ENCODE assay signal across 1 cellular context in genomic region chr15:70643783-70644125, GRCh38.
TF ChIP-seq lines count a peak whose summit lies in the region.

No MANE protein-coding gene starts in this region.

TF ChIP-seq in HCT116, 20 proteins besides CTCF, POLR2A, EP300 and RAD21 (continued from another document):
- TF ChIP-seq, protein P1, sequence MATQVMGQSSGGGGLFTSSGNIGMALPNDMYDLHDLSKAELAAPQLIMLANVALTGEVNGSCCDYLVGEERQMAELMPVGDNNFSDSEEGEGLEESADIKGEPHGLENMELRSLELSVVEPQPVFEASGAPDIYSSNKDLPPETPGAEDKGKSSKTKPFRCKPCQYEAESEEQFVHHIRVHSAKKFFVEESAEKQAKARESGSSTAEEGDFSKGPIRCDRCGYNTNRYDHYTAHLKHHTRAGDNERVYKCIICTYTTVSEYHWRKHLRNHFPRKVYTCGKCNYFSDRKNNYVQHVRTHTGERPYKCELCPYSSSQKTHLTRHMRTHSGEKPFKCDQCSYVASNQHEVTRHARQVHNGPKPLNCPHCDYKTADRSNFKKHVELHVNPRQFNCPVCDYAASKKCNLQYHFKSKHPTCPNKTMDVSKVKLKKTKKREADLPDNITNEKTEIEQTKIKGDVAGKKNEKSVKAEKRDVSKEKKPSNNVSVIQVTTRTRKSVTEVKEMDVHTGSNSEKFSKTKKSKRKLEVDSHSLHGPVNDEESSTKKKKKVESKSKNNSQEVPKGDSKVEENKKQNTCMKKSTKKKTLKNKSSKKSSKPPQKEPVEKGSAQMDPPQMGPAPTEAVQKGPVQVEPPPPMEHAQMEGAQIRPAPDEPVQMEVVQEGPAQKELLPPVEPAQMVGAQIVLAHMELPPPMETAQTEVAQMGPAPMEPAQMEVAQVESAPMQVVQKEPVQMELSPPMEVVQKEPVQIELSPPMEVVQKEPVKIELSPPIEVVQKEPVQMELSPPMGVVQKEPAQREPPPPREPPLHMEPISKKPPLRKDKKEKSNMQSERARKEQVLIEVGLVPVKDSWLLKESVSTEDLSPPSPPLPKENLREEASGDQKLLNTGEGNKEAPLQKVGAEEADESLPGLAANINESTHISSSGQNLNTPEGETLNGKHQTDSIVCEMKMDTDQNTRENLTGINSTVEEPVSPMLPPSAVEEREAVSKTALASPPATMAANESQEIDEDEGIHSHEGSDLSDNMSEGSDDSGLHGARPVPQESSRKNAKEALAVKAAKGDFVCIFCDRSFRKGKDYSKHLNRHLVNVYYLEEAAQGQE (IDR thresholded peaks at IDR 0.05; ENCODE audit: low read depth) = no peak
- TF ChIP-seq ELF1 (IDR thresholded peaks at IDR 0.05; ENCODE audit: borderline replicate concordance, low read depth) (peak; percentile 34; the same call in 1 of the 2 replicates), YY1 (IDR thresholded peaks at IDR 0.05; ENCODE audit: extremely low read depth, insufficient replicate concordance, low read depth, low read length) (no peak), JUND (IDR thresholded peaks at IDR 0.05) (peak; percentile 66), MAX (IDR thresholded peaks at IDR 0.05) (no peak), TCF7L2 (IDR thresholded peaks at IDR 0.05; ENCODE audit: borderline replicate concordance, extremely low read depth, insufficient read depth, insufficient read length) (no peak), EZH2 (IDR thresholded peaks at IDR 0.05) (no peak), POLR2AphosphoS5 (IDR thresholded peaks at IDR 0.05; ENCODE audit: low read depth, low read length) (no peak), EZH2phosphoT487 (IDR thresholded peaks at IDR 0.05; ENCODE audit: borderline replicate concordance) (no peak), CEBPB (IDR thresholded peaks at IDR 0.05; ENCODE audit: low read depth) (no peak), SRF (IDR thresholded peaks at IDR 0.05; ENCODE audit: low read depth) (no peak), EGR1 (IDR thresholded peaks at IDR 0.05; ENCODE audit: low read depth) (no peak), SP1 (IDR thresholded peaks at IDR 0.05; ENCODE audit: low read depth) (peak; percentile 56; the same call in 1 of the 2 replicates), ZNF274 (IDR thresholded peaks at IDR 0.05; ENCODE audit: low read depth, low read length) (no peak), FOSL1 (IDR thresholded peaks at IDR 0.05; ENCODE audit: low read depth) (peak; percentile 60; the same call in 1 of the 2 replicates)
TF ChIP-seq in HCT116: peak in this region for 4.
